Comparison of ENCODE assay signal across 8 cellular contexts in the genomic region with DNA sequence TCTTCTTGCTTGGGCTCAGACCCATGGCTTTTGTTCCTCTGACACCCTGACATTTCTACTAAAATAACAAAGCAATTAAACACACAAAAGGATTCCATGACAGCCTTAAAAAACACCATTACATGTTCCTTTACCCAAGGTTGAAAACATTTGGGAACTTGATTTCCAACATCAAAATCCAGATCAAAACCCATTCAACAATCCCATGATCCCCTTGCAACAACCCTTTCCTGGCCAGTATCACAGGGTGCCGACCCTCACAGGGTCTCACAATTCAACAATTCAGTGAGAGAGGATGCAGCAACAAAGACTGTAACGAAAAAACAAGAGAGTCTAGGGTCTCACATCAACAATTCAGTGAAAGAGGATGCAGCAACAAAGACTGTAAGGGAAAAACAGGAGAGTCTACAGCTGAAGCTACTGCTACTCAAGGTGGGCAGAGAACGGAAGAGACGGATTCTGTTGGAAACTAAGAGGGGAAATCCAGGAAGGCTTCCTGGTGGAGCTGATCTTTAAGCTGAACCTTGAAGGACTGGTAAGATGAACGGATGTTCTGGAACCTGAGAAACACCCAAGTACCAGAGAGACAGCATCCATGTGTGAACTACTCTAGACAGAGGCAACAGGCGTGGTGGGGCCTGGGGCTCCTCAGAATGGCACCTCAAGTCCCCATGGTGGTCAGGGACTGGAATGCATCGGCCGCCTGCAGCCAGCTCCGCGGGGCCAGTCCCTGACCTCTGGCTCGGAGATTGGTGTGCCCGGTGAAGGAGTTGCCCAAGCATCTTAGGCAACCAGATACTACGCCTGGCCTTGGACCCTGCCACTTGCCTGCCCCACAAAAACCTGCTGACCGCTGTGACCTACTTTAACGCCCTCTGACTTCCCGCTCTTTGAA.
DNase-seq lines count a peak whose midpoint lies in the region; ATAC-seq and TF ChIP-seq lines count a peak whose summit lies in the region.

No MANE protein-coding gene starts in this region.

- H3K27ac ChIP-seq in mucosa of rectum (ENCODE audit: low read depth in 2 of 2, low read length in 2 of 2), result peak overlapping the region; percentile 94 to 97

- TF ChIP-seq CTCF in GM12864 (IDR thresholded peaks at IDR 0.05; ENCODE audit: low read depth, low read length, missing control alignments), result no peak

- peak overlapping the region; percentile 77 to 83 for H3K9ac ChIP-seq in mucosa of rectum (ENCODE audit: low read depth in 1 of 2, low read length in 2 of 2)

- no peak for DNase-seq in GM12864 (ENCODE audit: low read depth)
- DNase-seq in KBM-7, result peak; percentile 27
- peak; percentile 37 for DNase-seq in central memory CD4-positive, alpha-beta T cell
- no peak for DNase-seq in NCI-H2171 treated with DMSO at 0.1 percent for 48 hours (lab: John Stamatoyannopoulos, UW)
- no peak for DNase-seq in GOT3 (lab: John Stamatoyannopoulos, UW)

- H3K27me3 ChIP-seq in mucosa of rectum (ENCODE audit: control insufficient read depth in 2 of 2, insufficient read depth in 2 of 2, low read length in 2 of 2), result no peaks in the 10 kb centered on the region

- H3K4me1 ChIP-seq in mucosa of rectum (ENCODE audit: control insufficient read depth in 2 of 2, insufficient read depth in 2 of 2, low read length in 2 of 2), result peaks cover 42% of the 10 kb centered on the region in 2 donors

- H3K9me3 ChIP-seq in mucosa of rectum (ENCODE audit: control insufficient read depth in 2 of 2, low read length in 2 of 2), result no peaks in the 10 kb centered on the region

- peak overlapping the region; percentile 63 for H3K4me3 ChIP-seq in GM12864 (ENCODE audit: low read depth, low read length)
- H3K4me3 ChIP-seq in mucosa of rectum (ENCODE audit: low read length in 2 of 2), result peak overlapping the region; percentile 62 to 68

- ATAC-seq in HG02759 (IDR thresholded peaks at IDR 0.05; ENCODE audit: unreplicated experiment), result no peak
- ATAC-seq in HG02981 (IDR thresholded peaks at IDR 0.05; ENCODE audit: unreplicated experiment), result no peak

- in situ Hi-C loops in KBM-7 (cut with MboI; ENCODE audit: low pct_unique_long_range_greater_than_20kb, low sequenced_read_pairs), result loop anchor here (25.0 kb wide), 2 partner anchors 578 to 878 kb away; no protein-coding TSS in a partner anchor

- H3K36me3 ChIP-seq in mucosa of rectum (ENCODE audit: control insufficient read depth in 2 of 2, insufficient read depth in 2 of 2, low read length in 2 of 2), result no peaks in the 10 kb centered on the region

Comparison
In these comparisons a context has a peak if more than half of its experiments do, and no peak if none do; other contexts are left out.
1. DNase-seq: peak in KBM-7 (single experiment) and central memory CD4-positive, alpha-beta T cell (single experiment); none in GM12864 (single experiment), NCI-H2171 treated with DMSO at 0.1 percent for 48 hours (single experiment) and GOT3 (single experiment).